Comparison of ENCODE assay signal across 7 cellular contexts in genomic region chr3:173733029-173733652, GRCh38.
DNase-seq lines count a peak whose midpoint lies in the region; ATAC-seq and TF ChIP-seq lines count a peak whose summit lies in the region.

No MANE protein-coding gene starts in this region.

- no peaks in the 10 kb centered on the region for H3K27me3 ChIP-seq in endodermal cell (ENCODE audit: control insufficient read depth, insufficient read depth, low read length, poor library complexity, severe bottlenecking)
- no peaks in the 10 kb centered on the region for H3K27me3 ChIP-seq in prostate gland (replicated peaks; ENCODE audit: insufficient read depth)

- intact Hi-C loops in prostate gland (cut with DNase I) = no loop called here
- intact Hi-C loops in natural killer cell (cut with micrococcal nuclease) = no loop called here

- H3K9me3 ChIP-seq in endodermal cell (ENCODE audit: control insufficient read depth, low read length) (no peaks in the 10 kb centered on the region), prostate gland (no peaks in the 10 kb centered on the region)

- H3K27ac Mint-ChIP-seq in endodermal cell = no peak overlapping the region
- no peak overlapping the region for H3K27ac Mint-ChIP-seq in natural killer cell

- H3K27ac ChIP-seq in endodermal cell (ENCODE audit: low read depth, low read length) (no peak overlapping the region), prostate gland (no peak overlapping the region)

- no peak overlapping the region for H3K4me3 Mint-ChIP-seq in endodermal cell
- H3K4me3 Mint-ChIP-seq in natural killer cell = no peak overlapping the region

- H3K36me3 Mint-ChIP-seq in endodermal cell (ENCODE audit: low read depth) (no peaks in the 10 kb centered on the region), natural killer cell (no peaks in the 10 kb centered on the region)

- DNase-seq in NCI-H2227 treated with DMSO at 0.1 percent for 48 hours (lab: John Stamatoyannopoulos, UW) = peak; percentile 36
- DNase-seq in endodermal cell = no peak
- no peak for DNase-seq in prostate gland (ENCODE audit: low spot score)
- no peak for DNase-seq in natural killer cell

- TF ChIP-seq CTCF in GM12875 (IDR thresholded peaks at IDR 0.05; ENCODE audit: borderline replicate concordance, insufficient read depth, low read depth, low read length) (0 out of 2 replicates have a peak, but pooled peaks have one; percentile 6), endodermal cell (conservative IDR thresholded peaks at IDR 0.05) (peak; percentile 85), prostate gland (IDR thresholded peaks at IDR 0.05) (peak in 3 of 4 experiments; percentile 29 to 53 (median 44)), natural killer cell (IDR thresholded peaks at IDR 0.05) (no peak)

- no peak for ATAC-seq in natural killer cell
- ATAC-seq in GM19395 (IDR thresholded peaks at IDR 0.05; ENCODE audit: unreplicated experiment) = no peak
- no peak for ATAC-seq in HG02885 (IDR thresholded peaks at IDR 0.05; ENCODE audit: poor library complexity, unreplicated experiment)

- no peak for TF ChIP-seq POLR2A in prostate gland (IDR thresholded peaks at IDR 0.05)

- H3K27me3 Mint-ChIP-seq in endodermal cell (ENCODE audit: insufficient read depth) = no peaks in the 10 kb centered on the region
- H3K27me3 Mint-ChIP-seq in natural killer cell (ENCODE audit: low read depth in 2 of 2) = no peaks in the 10 kb centered on the region

- H3K4me3 ChIP-seq in GM12875 (ENCODE audit: low read depth, low read length) (no peak overlapping the region), endodermal cell (ENCODE audit: low read length) (no peak overlapping the region), prostate gland (no peak overlapping the region)

- no peaks in the 10 kb centered on the region for H3K4me1 Mint-ChIP-seq in endodermal cell
- no peaks in the 10 kb centered on the region for H3K4me1 Mint-ChIP-seq in natural killer cell

- H3K9ac ChIP-seq in endodermal cell (ENCODE audit: extremely low read depth, low read length, poor library complexity, severe bottlenecking) = no peak overlapping the region

- 80% methylated on average over 1 of the region's 1 CpG; no CpG with 5 or more reads in 1 of the 2 experiments for WGBS in endodermal cell (ENCODE audit: insufficient coverage in 1 of 2, insufficient read length in 1 of 2), 2 experiments
- WGBS in prostate gland = 69% methylated on average over 1 of the region's 1 CpG

- H3K4me1 ChIP-seq in endodermal cell (ENCODE audit: control insufficient read depth, insufficient read depth, low read length) (no peaks in the 10 kb centered on the region), prostate gland (replicated peaks) (no peaks in the 10 kb centered on the region)

- H3K36me3 ChIP-seq in endodermal cell (ENCODE audit: control insufficient read depth, insufficient read depth, low read length) (no peaks in the 10 kb centered on the region), prostate gland (no peaks in the 10 kb centered on the region)

- H3K9me3 Mint-ChIP-seq in endodermal cell (no peaks in the 10 kb centered on the region), natural killer cell (no peaks in the 10 kb centered on the region)
